ENCODE assay signal across 23 cellular contexts in genomic region chr3:94020293-94020692, GRCh38. TPM values are rescaled to one million over a fixed set of nuclear protein-coding genes. Genes with fewer than 3 reads are reported as not detected.
DNase-seq lines count a peak whose midpoint lies in the region; ATAC-seq, FAIRE-seq and TF ChIP-seq lines count a peak whose summit lies in the region.
"Had no signal": no experiment of that assay in that cellular context is flagged by ENCODE, and none has a peak within 500 bp of the region (broad histone marks: within the 10 kb centered on the region; RNA-seq: fewer than 3 reads in every experiment).

No MANE protein-coding gene starts in this region.

- H3K9me3 ChIP-seq in left lung: no peaks in the 10 kb centered on the region
- H3K9me3 ChIP-seq: A549; BLaER1 treated with 17β-estradiol and CSF1 and Interleukin-3, amounts not matched to agents 10 nM and 100 nM; Caco-2 had no signal

- TF ChIP-seq CTCF in left lung (IDR thresholded peaks at IDR 0.05) (no peak), retinal pigment epithelial cell (conservative IDR thresholded peaks at IDR 0.05; ENCODE audit: low read depth, low read length) (no peak)

- H3K4me3 ChIP-seq in left lung (no peak overlapping the region), retinal pigment epithelial cell (ENCODE audit: low read length) (no peak overlapping the region)
- H3K4me3 ChIP-seq: A549; BLaER1 treated with 17β-estradiol and CSF1 and Interleukin-3, amounts not matched to agents 10 nM and 100 nM had no signal

- no peaks in the 10 kb centered on the region for H3K27me3 ChIP-seq in left lung
- H3K27me3 ChIP-seq: BLaER1 treated with 17β-estradiol and CSF1 and Interleukin-3, amounts not matched to agents 10 nM and 100 nM had no signal

- ATAC-seq in left lung (peak; percentile 67), GM18511 (IDR thresholded peaks at IDR 0.05; ENCODE audit: unreplicated experiment) (no peak)
- ATAC-seq: A549; CD8-positive, alpha-beta T cell had no signal

- TF ChIP-seq POLR2A in H54 (IDR thresholded peaks at IDR 0.05; ENCODE audit: low read depth, low read length): no peak

- peak; percentile 11 for FAIRE-seq in H54 (lab: Jason Lieb, UNC)
- FAIRE-seq: A549, D721Med, G401.6, GM12891 had no signal

- no peaks in the 10 kb centered on the region for H3K4me1 ChIP-seq in left lung
- H3K4me1 ChIP-seq: A549, Caco-2 had no signal

- DNase-seq in NCI-H1105 treated with DMSO at 0.1 percent for 48 hours (lab: John Stamatoyannopoulos, UW) (peak; percentile 2), NCI-H1105 (lab: John Stamatoyannopoulos, UW) (no peak), H54 (ENCODE audit: insufficient read length, low spot score) (no peak), left lung (no peak), retinal pigment epithelial cell (ENCODE audit: low read depth) (peak; percentile 19), nucleus accumbens (lab: John Stamatoyannopoulos, UW) (no peak)
- DNase-seq: AML-193; Caco-2; Calu3; CD4-positive, alpha-beta T cell; CD8-positive, alpha-beta T cell; DMS79 treated with DMSO at 0.1 percent for 48 hours; GF-D8 had no signal

- H3K27ac ChIP-seq in left lung: no peak overlapping the region
- H3K27ac ChIP-seq: 22Rv1; A549; BLaER1 treated with 17β-estradiol and CSF1 and Interleukin-3, amounts not matched to agents 10 nM and 100 nM; C4-2B had no signal

- no peaks in the 10 kb centered on the region for H3K36me3 ChIP-seq in left lung

- intact Hi-C loops in left lung (cut with DNase I): no loop called here

RNA-seq across cellular contexts. Expression of gene STX19, which starts 8.1 kb away (rescaled TPM):
- total RNA-seq in left lung: 1 to 10 TPM; 2.4 to 4.8 TPM
- total RNA-seq: A172; B cell; Caco-2; CD4-positive, alpha-beta T cell; CD8-positive, alpha-beta T cell had no signal

RNA-seq across cellular contexts. Expression of gene ARL13B, which starts 40.3 kb away (rescaled TPM):
- 10 to 100 TPM; 21.5 to 25.2 TPM for total RNA-seq in left lung

RNA-seq across cellular contexts. Expression of gene DHFR2, which starts 42.4 kb away (rescaled TPM):
- total RNA-seq in left lung: 1 to 10 TPM; 6.6 to 7.4 TPM

RNA-seq across cellular contexts. Expression of gene NSUN3, which starts 42.6 kb away (rescaled TPM):
- total RNA-seq in left lung: 10 to 100 TPM; 13.4 to 14.5 TPM

RNA-seq across cellular contexts. Expression of gene PROS1, which starts 46.6 kb away (rescaled TPM):
- total RNA-seq in left lung: 100 to 1,000 TPM in 1 of 2 donors, 10 to 100 TPM in 1; 51.1 to 119 TPM
- total RNA-seq: B cell; CD4-positive, alpha-beta T cell; CD8-positive, alpha-beta T cell had no signal

Comparison
In these comparisons a context has a peak if more than half of its experiments do, and no peak if none do; other contexts are left out.
1. DNase-seq: peak in NCI-H1105 treated with DMSO at 0.1 percent for 48 hours (single experiment) and retinal pigment epithelial cell (single experiment); none in NCI-H1105 (single experiment), H54 (single experiment), left lung (0 of 2) and nucleus accumbens (0 of 56).